Comparison of ENCODE assay signal across 29 cellular contexts in the genomic region with DNA sequence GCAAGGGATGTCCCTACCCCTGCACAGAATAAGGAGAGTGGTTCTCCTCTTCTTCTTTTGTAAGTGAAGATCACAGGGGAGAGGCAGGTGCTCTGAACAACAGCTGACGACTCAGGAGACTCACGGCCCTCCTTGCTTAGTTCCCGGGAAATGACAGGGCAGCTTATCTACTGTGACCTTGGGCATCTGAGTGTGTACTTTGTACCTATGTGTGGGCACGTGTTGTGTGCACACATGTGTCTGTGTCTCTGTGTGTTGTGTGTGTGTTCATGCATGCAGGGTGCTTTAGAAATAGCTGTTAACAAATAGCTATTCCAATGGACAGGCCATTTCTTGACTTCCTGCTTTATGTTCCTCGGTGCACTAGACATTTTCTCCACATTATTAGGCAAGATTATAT.
"Had no signal": no experiment of that assay in that cellular context is flagged by ENCODE, and none has a peak within 500 bp of the region (broad histone marks: within the 10 kb centered on the region; RNA-seq: fewer than 3 reads in every experiment).

No MANE protein-coding gene starts in this region.

- H3K36me3 Mint-ChIP-seq: stimulated activated effector memory CD8-positive, alpha-beta T cell treated with anti-CD3 and anti-CD28 coated beads, Interleukin-12 subunit alpha, Interleukin-12 subunit beta, amount 100 ng/mL, for 72 hours; stimulated activated memory B cell treated with anti-CD40 and anti-IgM and Interleukin-4, amounts not matched to agents 10 μg/mL and 1 μg/mL and 100 μg/mL, for 72 hours; stimulated activated naive B cell treated with anti-CD40 and anti-IgM and Interleukin-4, amounts not matched to agents 10 μg/mL and 1 μg/mL and 100 μg/mL, for 72 hours; type B pancreatic cell had no signal

- H3K27ac Mint-ChIP-seq: stimulated activated effector memory CD8-positive, alpha-beta T cell treated with anti-CD3 and anti-CD28 coated beads, Interleukin-12 subunit alpha, Interleukin-12 subunit beta, amount 100 ng/mL, for 72 hours; stimulated activated memory B cell treated with anti-CD40 and anti-IgM and Interleukin-4, amounts not matched to agents 10 μg/mL and 1 μg/mL and 100 μg/mL, for 72 hours; stimulated activated naive B cell treated with anti-CD40 and anti-IgM and Interleukin-4, amounts not matched to agents 10 μg/mL and 1 μg/mL and 100 μg/mL, for 72 hours; stimulated activated naive CD8-positive, alpha-beta T cell treated with anti-CD3 and anti-CD28 coated beads, Interleukin-15, amount 100 ng/mL, for 72 hours; stimulated activated naive CD8-positive, alpha-beta T cell treated with anti-CD3 and anti-CD28 coated beads, Interleukin-15, Interleukin-2, amounts not matched to agents 100 ng/mL and 50 ng/mL, for 24 hours; type B pancreatic cell had no signal

- H3K36me3 ChIP-seq: stomach, suprapubic skin, thoracic aorta, thyroid gland, tibial artery, tibial nerve, transverse colon, upper lobe of left lung, upper lobe of right lung, uterus, vagina had no signal

- H3K9me3 ChIP-seq: stomach, suprapubic skin, testis, thoracic aorta, thyroid gland, tibial artery, tibial nerve, transverse colon, upper lobe of left lung, upper lobe of right lung, uterus, vagina had no signal

- ATAC-seq: stimulated activated memory B cell treated with anti-CD40 and anti-IgM and Interleukin-4, amounts not matched to agents 10 μg/mL and 1 μg/mL and 100 μg/mL, for 72 hours; stimulated activated naive B cell treated with anti-CD40 and anti-IgM and Interleukin-4, amounts not matched to agents 10 μg/mL and 1 μg/mL and 100 μg/mL, for 72 hours; stimulated activated naive CD8-positive, alpha-beta T cell treated with anti-CD3 and anti-CD28 coated beads, Interleukin-15, amount 100 ng/mL, for 72 hours; stimulated activated naive CD8-positive, alpha-beta T cell treated with anti-CD3 and anti-CD28 coated beads, Interleukin-15, Interleukin-2, amounts not matched to agents 100 U/mL and 50 U/mL, for 24 hours had no signal

- H3K4me1 Mint-ChIP-seq: stimulated activated effector memory CD8-positive, alpha-beta T cell treated with anti-CD3 and anti-CD28 coated beads, Interleukin-12 subunit alpha, Interleukin-12 subunit beta, amount 100 ng/mL, for 72 hours; stimulated activated memory B cell treated with anti-CD40 and anti-IgM and Interleukin-4, amounts not matched to agents 10 μg/mL and 1 μg/mL and 100 μg/mL, for 72 hours; stimulated activated naive B cell treated with anti-CD40 and anti-IgM and Interleukin-4, amounts not matched to agents 10 μg/mL and 1 μg/mL and 100 μg/mL, for 72 hours; stimulated activated naive CD8-positive, alpha-beta T cell treated with anti-CD3 and anti-CD28 coated beads, Interleukin-15, amount 100 ng/mL, for 72 hours had no signal

- H3K9me3 Mint-ChIP-seq: stimulated activated naive CD8-positive, alpha-beta T cell treated with anti-CD3 and anti-CD28 coated beads, Interleukin-15, Interleukin-2, amounts not matched to agents 100 ng/mL and 50 ng/mL, for 24 hours; type B pancreatic cell had no signal

- H3K27me3 ChIP-seq: stomach, testis, thyroid gland, tibial nerve, transverse colon, upper lobe of left lung, upper lobe of right lung, uterus, vagina had no signal

- H3K4me1 ChIP-seq: stomach, suprapubic skin, testis, thyroid gland, tibial artery, tibial nerve, transverse colon, upper lobe of left lung, upper lobe of right lung, uterus, vagina had no signal

- H3K4me3 ChIP-seq: stomach, suprapubic skin, testis, thoracic aorta, thyroid gland, tibial artery, tibial nerve, transverse colon, upper lobe of left lung, upper lobe of right lung, uterus, vagina had no signal

- H3K4me3 Mint-ChIP-seq: stimulated activated effector memory CD8-positive, alpha-beta T cell treated with anti-CD3 and anti-CD28 coated beads, Interleukin-12 subunit alpha, Interleukin-12 subunit beta, amount 100 ng/mL, for 72 hours; stimulated activated memory B cell treated with anti-CD40 and anti-IgM and Interleukin-4, amounts not matched to agents 10 μg/mL and 1 μg/mL and 100 μg/mL, for 72 hours; stimulated activated naive B cell treated with anti-CD40 and anti-IgM and Interleukin-4, amounts not matched to agents 10 μg/mL and 1 μg/mL and 100 μg/mL, for 72 hours; stimulated activated naive CD8-positive, alpha-beta T cell treated with anti-CD3 and anti-CD28 coated beads, Interleukin-15, amount 100 ng/mL, for 72 hours; stimulated activated naive CD8-positive, alpha-beta T cell treated with anti-CD3 and anti-CD28 coated beads, Interleukin-15, Interleukin-2, amounts not matched to agents 100 ng/mL and 50 ng/mL, for 24 hours; type B pancreatic cell had no signal

- H3K27ac ChIP-seq: stomach, suprapubic skin, testis, thoracic aorta, thyroid gland, tibial artery, tibial nerve, transverse colon, upper lobe of left lung, upper lobe of right lung, uterus, vagina had no signal

- H3K27me3 Mint-ChIP-seq: stimulated activated memory B cell treated with anti-CD40 and anti-IgM and Interleukin-4, amounts not matched to agents 10 μg/mL and 1 μg/mL and 100 μg/mL, for 72 hours; stimulated activated naive CD8-positive, alpha-beta T cell treated with anti-CD3 and anti-CD28 coated beads, Interleukin-15, amount 100 ng/mL, for 72 hours; stimulated activated naive CD8-positive, alpha-beta T cell treated with anti-CD3 and anti-CD28 coated beads, Interleukin-15, Interleukin-2, amounts not matched to agents 100 ng/mL and 50 ng/mL, for 24 hours had no signal

- DNase-seq: stimulated activated CD4-positive, alpha-beta T cell treated with anti-CD3 and anti-CD28 coated beads, Interleukin-2, amount 100 ng/mL, for 48 hours; stimulated activated CD4-positive, alpha-beta T cell treated with anti-CD3 and anti-CD28 coated beads, Interleukin-4, amount 100 ng/mL, for 1 hour; stimulated activated CD4-positive, alpha-beta T cell treated with anti-CD3 and anti-CD28 coated beads, Interleukin-4, amount 100 ng/mL, for 24 hours; stimulated activated CD4-positive, alpha-beta T cell treated with anti-CD3 and anti-CD28 coated beads, Interleukin-4, amount 100 ng/mL, for 4 hours; stimulated activated CD8-positive, alpha-beta memory T cell treated with anti-CD3 and anti-CD28 coated beads, Interleukin-4, amount 100 ng/mL, for 48 hours; stimulated activated naive B cell treated with anti-CD40 and anti-IgM and Interleukin-4, amounts not matched to agents 10 μg/mL and 1 μg/mL and 100 μg/mL, for 72 hours; stimulated activated naive CD4-positive, alpha-beta T cell; stimulated activated naive CD4-positive, alpha-beta T cell treated with Interleukin-2 at 50 U/mL for 16 hours; stimulated activated naive CD8-positive, alpha-beta T cell treated with anti-CD3 and anti-CD28 coated beads, Interleukin-15, amount 100 ng/mL, for 72 hours; stimulated activated naive CD8-positive, alpha-beta T cell treated with anti-CD3 and anti-CD28 coated beads, Interleukin-15, Interleukin-2, amounts not matched to agents 100 U/mL and 50 U/mL, for 24 hours; stomach; substantia nigra; testis; thyroid gland; tibial artery; transverse colon; trophoblast cell; upper lobe of left lung; upper lobe of right lung; uterus had no signal

- FAIRE-seq: urothelium cell line had no signal
